Comparison of ENCODE assay signal across 20 cellular contexts in the genomic region with DNA sequence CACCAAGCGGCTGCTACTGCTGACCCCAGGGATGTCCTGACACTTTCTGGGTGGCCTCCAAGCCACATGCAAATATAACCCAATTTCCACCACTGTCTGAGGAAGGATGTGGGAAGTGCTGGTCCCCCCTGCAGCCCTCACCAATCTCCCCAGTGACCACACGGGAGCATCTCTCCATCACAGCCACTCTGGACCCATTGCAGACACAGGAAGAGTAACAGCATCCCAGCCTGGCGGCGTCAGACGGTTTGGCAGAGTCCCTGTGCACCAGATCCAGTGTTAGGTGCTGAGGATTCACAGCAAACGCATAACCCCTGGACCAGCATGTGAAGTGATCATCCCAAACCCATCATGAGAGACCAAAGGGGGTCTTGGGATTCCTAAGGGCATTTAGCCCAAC.
A peak's percentile ranks its signal among the peaks of the same experiment; 100 is the strongest.
DNase-seq lines count a peak whose midpoint lies in the region; ATAC-seq, FAIRE-seq and TF ChIP-seq lines count a peak whose summit lies in the region.
"Had no signal": no experiment of that assay in that cellular context is flagged by ENCODE, and none has a peak within 500 bp of the region (broad histone marks: within the 10 kb centered on the region; RNA-seq: fewer than 3 reads in every experiment).

No MANE protein-coding gene starts in this region.

- no peak overlapping the region for H2BK120ac ChIP-seq in H1 (replicated peaks; ENCODE audit: low read depth, low read length)

- H3K4me2 ChIP-seq in Loucy (ENCODE audit: low read depth, low read length, poor library complexity, severe bottlenecking) (peak overlapping the region; percentile 25), H1 (ENCODE audit: insufficient read depth in 1 of 2, low read depth in 2 of 2, low read length in 2 of 2) (no peak overlapping the region), neural progenitor cell (no peak overlapping the region)
- H3K4me2 ChIP-seq: PC-9 had no signal

- H3K27ac ChIP-seq in H1 (ENCODE audit: low read depth, low read length) (no peak overlapping the region), neural progenitor cell (no peak overlapping the region)
- H3K27ac ChIP-seq: PC-9, SJSA1 had no signal

- peak overlapping the region; percentile 39 for H3K4me3 Mint-ChIP-seq in neural progenitor cell
- H3K4me3 Mint-ChIP-seq: CD14-positive monocyte had no signal

- H4K91ac ChIP-seq in H1 (replicated peaks; ENCODE audit: insufficient read length, low read length) = no peak overlapping the region

- H3K23me2 ChIP-seq in H1 (ENCODE audit: low read depth, low read length) = no peaks in the 10 kb centered on the region

- no peak overlapping the region for H3K27ac Mint-ChIP-seq in neural progenitor cell
- H3K27ac Mint-ChIP-seq: CD14-positive monocyte had no signal

- H3K36me3 Mint-ChIP-seq in neural progenitor cell = no peaks in the 10 kb centered on the region
- H3K36me3 Mint-ChIP-seq: CD14-positive monocyte had no signal

- H2BK12ac ChIP-seq in H1 (ENCODE audit: low read depth, low read length) = peak overlapping the region; percentile 71; the same call in 1 of the 2 replicates

- no peak overlapping the region for H4K5ac ChIP-seq in H1 (ENCODE audit: insufficient read length, low read depth, low read length)

- CTCF ChIA-PET in H1 (lab: Charles Lee; ENCODE audit: partially characterized antibody) = no interaction called here

- no peak overlapping the region for H3K4me3 ChIP-seq in Loucy (ENCODE audit: low read length, poor library complexity, severe bottlenecking)
- no peak overlapping the region for H3K4me3 ChIP-seq in H1 (ENCODE audit: extremely low read depth in 1 of 4, insufficient read depth in 2 of 4, low read depth in 3 of 4, low read length in 4 of 4)
- no peak overlapping the region for H3K4me3 ChIP-seq in neural progenitor cell
- H3K4me3 ChIP-seq: K562, PC-9, SJSA1 had no signal

- peaks cover 25% of the 10 kb centered on the region for H3K27me3 Mint-ChIP-seq in neural progenitor cell (ENCODE audit: insufficient read depth, low read depth)

- no peak overlapping the region for H3K9ac ChIP-seq in Loucy (ENCODE audit: low read depth, low read length, poor library complexity, severe bottlenecking)
- H3K9ac ChIP-seq in H1 (replicated peaks in 1 of 4; ENCODE audit: extremely low read depth in 1 of 4, low read depth in 3 of 4, low read length in 3 of 4) = no peak overlapping the region
- H3K9ac ChIP-seq in neural progenitor cell = no peak overlapping the region

- WGBS in H1 (ENCODE audit: extremely low coverage in 1 of 2, insufficient coverage in 1 of 2, insufficient read length in 1 of 2, insufficient replicate concordance in 2 of 2, low coverage in 1 of 2, low lambda C conversion rate in 2 of 2, missing lambda C conversion rate in 1 of 2), 2 experiments = 75% methylated on average over 6 of the region's 6 CpGs; no CpG with 5 or more reads in 1 of the 2 experiments

- no peak overlapping the region; the same call in 1 of the 2 replicates for H2BK5ac ChIP-seq in H1 (ENCODE audit: low read depth, low read length)

- H2AFZ ChIP-seq in Loucy (ENCODE audit: low read length) (no peak overlapping the region), H1 (ENCODE audit: low read length) (no peak overlapping the region), neural progenitor cell (replicated peaks) (no peak overlapping the region)
- H2AFZ ChIP-seq: PC-9 had no signal

- no peak for TF ChIP-seq POLR2A in H1 (IDR thresholded peaks at IDR 0.05; ENCODE audit: control extremely low read depth in 1 of 2, low read depth in 2 of 2, low read length in 2 of 2)

- H3K4me1 ChIP-seq in Loucy (ENCODE audit: insufficient read depth, low read length, poor library complexity, severe bottlenecking) (peaks cover 12% of the 10 kb centered on the region), H1 (replicated peaks in 1 of 4; ENCODE audit: control insufficient read depth in 3 of 4, insufficient read depth in 4 of 4, low read length in 3 of 4) (peaks cover 2 to 8% (median 7%) of the 10 kb centered on the region in 4 experiments; a peak in 6 of 7 replicates), neural progenitor cell (peaks cover 10% of the 10 kb centered on the region)
- H3K4me1 ChIP-seq: SJSA1 had no signal

- H3K27me3 ChIP-seq in Loucy (ENCODE audit: insufficient read depth, low read length, poor library complexity, severe bottlenecking) = no peaks in the 10 kb centered on the region
- peaks cover 8 to 38% (median 34%) of the 10 kb centered on the region in 4 experiments for H3K27me3 ChIP-seq in H1 (replicated peaks in 1 of 4; ENCODE audit: control insufficient read depth in 3 of 4, extremely low read depth in 1 of 4, insufficient read depth in 3 of 4, low read length in 3 of 4)
- H3K27me3 ChIP-seq in neural progenitor cell = peaks cover 38% of the 10 kb centered on the region

- H3K9me2 ChIP-seq in Loucy (replicated peaks; ENCODE audit: low read depth, low read length) = no peaks in the 10 kb centered on the region

- no peak overlapping the region for H3K23ac ChIP-seq in H1 (ENCODE audit: insufficient read length)

- H3K79me1 ChIP-seq in H1 (ENCODE audit: low read depth, low read length) = no peaks in the 10 kb centered on the region

- no peak overlapping the region for H2BK20ac ChIP-seq in H1 (ENCODE audit: low read length)

- peak overlapping the region; percentile 72; the same call in 1 of the 2 replicates for H2BK15ac ChIP-seq in H1 (ENCODE audit: low read length)

- no peak for TF ChIP-seq CTCF in Loucy (conservative IDR thresholded peaks at IDR 0.05; ENCODE audit: low read length)
- no peak for TF ChIP-seq CTCF in H1 (IDR thresholded peaks at IDR 0.05; ENCODE audit: control extremely low read depth in 1 of 3, insufficient read depth in 1 of 3, low read depth in 1 of 3, low read length in 3 of 3)
- no peak for TF ChIP-seq CTCF in neural progenitor cell (IDR thresholded peaks at IDR 0.05)

- ATAC-seq in HG03095 (IDR thresholded peaks at IDR 0.05; ENCODE audit: unreplicated experiment) (no peak), GM18870 (IDR thresholded peaks at IDR 0.05; ENCODE audit: unreplicated experiment) (no peak)
- ATAC-seq: K562, Right ventricle myocardium inferior had no signal

- H4K20me1 ChIP-seq in Loucy (ENCODE audit: insufficient read depth, low read length, poor library complexity, severe bottlenecking) (no peaks in the 10 kb centered on the region), H1 (replicated peaks in 1 of 2; ENCODE audit: control insufficient read depth in 1 of 2, insufficient read depth in 2 of 2, low read length in 2 of 2) (no peaks in the 10 kb centered on the region), neural progenitor cell (ENCODE audit: low read depth) (no peaks in the 10 kb centered on the region)

- H3K9me3 ChIP-seq in Loucy (ENCODE audit: insufficient read depth, low read depth, low read length) (no peaks in the 10 kb centered on the region), H1 (ENCODE audit: insufficient read depth in 2 of 2, low read depth in 1 of 2, low read length in 1 of 2) (no peaks in the 10 kb centered on the region), neural progenitor cell (ENCODE audit: low read depth) (no peaks in the 10 kb centered on the region)
- H3K9me3 ChIP-seq: SJSA1 had no signal

- no peak for TF ChIP-seq EP300 in H1 (IDR thresholded peaks at IDR 0.05; ENCODE audit: borderline replicate concordance in 1 of 2, low read depth in 2 of 2, low read length in 2 of 2)

- H4K8ac ChIP-seq in H1 (ENCODE audit: extremely low read depth, insufficient read depth, low read length) = no peak overlapping the region

- no peak for FAIRE-seq in H1 (lab: Jason Lieb, UNC)
- FAIRE-seq: GM18507, K562 had no signal

- no peaks in the 10 kb centered on the region for H3K9me3 Mint-ChIP-seq in neural progenitor cell

- peaks cover 33% of the 10 kb centered on the region for H3K4me1 Mint-ChIP-seq in neural progenitor cell
- H3K4me1 Mint-ChIP-seq: CD14-positive monocyte had no signal

- H3K4ac ChIP-seq in H1 (replicated peaks; ENCODE audit: insufficient read length, low read depth, low read length) = no peak overlapping the region

- DNase-seq in H1 (ENCODE audit: low read depth in 1 of 2, low spot score in 2 of 2) = no peak
- DNase-seq in neural progenitor cell (ENCODE audit: low spot score) = no peak
- DNase-seq in DMS79 treated with DMSO at 0.1 percent for 48 hours (lab: John Stamatoyannopoulos, UW) = no peak
- no peak for DNase-seq in NCI-H1048 (lab: John Stamatoyannopoulos, UW)
- DNase-seq: Calu3, DND-41, H7, Kasumi-1, NCI-H2029 treated with DMSO at 0.1 percent for 48 hours, NCI-H2227 treated with DMSO at 0.1 percent for 48 hours, NCI-H526 treated with DMSO at 0.1 percent for 48 hours, PC-9 had no signal

- POLR2A ChIA-PET in H1 (lab: Charles Lee; ENCODE audit: partially characterized antibody) = interaction anchor here (1.2 to 1.7 kb wide), 3 partner anchors 8 to 31 kb away, joined by 3 read pairs; no protein-coding TSS in a partner anchor

- no peak overlapping the region for H3K14ac ChIP-seq in H1 (ENCODE audit: insufficient read length)

- H3F3A ChIP-seq in Loucy (ENCODE audit: low read depth) = no peaks in the 10 kb centered on the region
- peaks cover 8% of the 10 kb centered on the region for H3F3A ChIP-seq in neural progenitor cell (ENCODE audit: low read depth)

- no peak overlapping the region for H3K56ac ChIP-seq in H1 (replicated peaks; ENCODE audit: insufficient read length, low read depth, low read length)

- no peak overlapping the region for H3K18ac ChIP-seq in H1 (ENCODE audit: extremely low read depth, low read length)

- H3K36me3 ChIP-seq in Loucy (ENCODE audit: insufficient read depth, low read length) (no peaks in the 10 kb centered on the region), H1 (ENCODE audit: control insufficient read depth in 2 of 4, insufficient read depth in 4 of 4, low read length in 3 of 4) (no peaks in the 10 kb centered on the region), neural progenitor cell (no peaks in the 10 kb centered on the region)
- H3K36me3 ChIP-seq: SJSA1 had no signal

- H3K79me2 ChIP-seq in Loucy (ENCODE audit: insufficient read depth, low read length) (no peaks in the 10 kb centered on the region), H1 (ENCODE audit: control insufficient read depth in 1 of 2, insufficient read depth in 2 of 2, low read length in 2 of 2) (no peaks in the 10 kb centered on the region), neural progenitor cell (ENCODE audit: low read depth) (no peaks in the 10 kb centered on the region)

- peak overlapping the region; percentile 67; the same call in 1 of the 2 replicates for H2AK5ac ChIP-seq in H1 (ENCODE audit: low read depth, low read length)

- no peak for TF ChIP-seq RAD21 in H1 (IDR thresholded peaks at IDR 0.05 in 1 of 2, conservative IDR thresholded peaks at IDR 0.05 in 1 of 2; ENCODE audit: low read depth in 2 of 2, low read length in 2 of 2)

TF ChIP-seq in H1, 55 proteins besides CTCF, POLR2A, EP300 and RAD21 (continues in another document):
- TF ChIP-seq SP1 (IDR thresholded peaks at IDR 0.05; ENCODE audit: low read depth, low read length) (no peak), CHD1 (IDR thresholded peaks at IDR 0.05; ENCODE audit: low read depth, low read length) (no peak), YY1 (IDR thresholded peaks at IDR 0.05; ENCODE audit: low read depth, low read length) (no peak), ZNF274 (IDR thresholded peaks at IDR 0.05; ENCODE audit: borderline replicate concordance, extremely low read depth, low read length) (no peak), SIN3A (conservative IDR thresholded peaks at IDR 0.05 in 1 of 2, IDR thresholded peaks at IDR 0.05 in 1 of 2; ENCODE audit: low read depth in 1 of 2, low read length in 2 of 2) (no peak), BRCA1 (IDR thresholded peaks at IDR 0.05; ENCODE audit: low read depth, low read length) (no peak)
